Comparison of ENCODE assay signal across 8 cellular contexts in genomic region chr2:170929686-170930050, GRCh38. TPM values are rescaled to one million over a fixed set of nuclear protein-coding genes. Genes with fewer than 3 reads are reported as not detected.
DNase-seq lines count a peak whose midpoint lies in the region; ATAC-seq and TF ChIP-seq lines count a peak whose summit lies in the region.

No MANE protein-coding gene starts in this region.

- H3K4me1 ChIP-seq in breast epithelium: no peaks in the 10 kb centered on the region
- H3K4me1 ChIP-seq in spleen: peaks cover 23 to 55% (median 38%) of the 10 kb centered on the region in 6 donors

- TF ChIP-seq CTCF in AG09309 (IDR thresholded peaks at IDR 0.05; ENCODE audit: control insufficient read depth, insufficient read depth, low read depth, low read length, missing control alignments): no peak
- TF ChIP-seq CTCF in breast epithelium (IDR thresholded peaks at IDR 0.05): no peak
- TF ChIP-seq CTCF in spleen (IDR thresholded peaks at IDR 0.05 in 8 of 11, conservative IDR thresholded peaks at IDR 0.05 in 3 of 11): no peak

- ATAC-seq in GM18907 (IDR thresholded peaks at IDR 0.05; ENCODE audit: unreplicated experiment) (peak; percentile 20), T-cell (replicated peaks in 1 of 4) (no peak), GM18520 (IDR thresholded peaks at IDR 0.05; ENCODE audit: unreplicated experiment) (no peak)

- H3K27me3 Mint-ChIP-seq in T-cell (no peaks in the 10 kb centered on the region), immature natural killer cell (ENCODE audit: low read depth in 3 of 3) (peaks cover 2 to 13% (median 7%) of the 10 kb centered on the region in 3 donors)

- H3K27me3 ChIP-seq in breast epithelium (no peaks in the 10 kb centered on the region), spleen (replicated peaks in 1 of 7) (no peaks in the 10 kb centered on the region)

- H3K9me3 Mint-ChIP-seq in T-cell (no peaks in the 10 kb centered on the region), immature natural killer cell (no peaks in the 10 kb centered on the region)

- POLR2A ChIA-PET in T-cell (lab: Charles Lee): interaction anchor here in 1 of 2 donors (0.6 to 0.9 kb wide), 3 partner anchors 11 to 75 kb away, joined by 3 read pairs; no protein-coding TSS in a partner anchor

- H3K36me3 ChIP-seq in breast epithelium (no peaks in the 10 kb centered on the region), spleen (peaks cover 0 to 8% (median 0%) of the 10 kb centered on the region in 6 donors)

- H3K4me1 Mint-ChIP-seq in T-cell: peaks cover 49 to 54% (median 54%) of the 10 kb centered on the region in 3 donors
- H3K4me1 Mint-ChIP-seq in immature natural killer cell: peaks cover 34 to 60% of the 10 kb centered on the region in 2 donors

- CTCF ChIA-PET in T-cell (lab: Charles Lee): interaction anchor here (0.5 to 2.6 kb wide), 14 partner anchors 20 to 504 kb away, joined by 3 to 20 read pairs (median 4); partner anchors contain the start of genes DCAF17 (in 1 of the 2) and METTL8 (in 1 of the 2)

- H3K36me3 Mint-ChIP-seq in T-cell: peaks cover 3% of the 10 kb centered on the region
- no peaks in the 10 kb centered on the region for H3K36me3 Mint-ChIP-seq in immature natural killer cell

- H3K27ac Mint-ChIP-seq in T-cell: peak overlapping the region; percentile 94 to 96
- peak overlapping the region; percentile 91 to 97 (median 94) for H3K27ac Mint-ChIP-seq in immature natural killer cell

- 0 to 1% (median 1%) methylated on average over 19 to 21 of the region's 21 CpGs for WGBS in spleen, 5 donors

- TF ChIP-seq POLR2A in breast epithelium (IDR thresholded peaks at IDR 0.05): no peak
- no peak for TF ChIP-seq POLR2A in spleen (IDR thresholded peaks at IDR 0.05)

- intact Hi-C loops in breast epithelium (cut with DNase I; ENCODE audit: low total_unique reads): no loop called here
- intact Hi-C loops in spleen (cut with DNase I; ENCODE audit: low total_unique reads): no loop called here

- H3K4me3 Mint-ChIP-seq in T-cell (peak overlapping the region; percentile 94 to 99 (median 97)), immature natural killer cell (peak overlapping the region; percentile 90 to 99 (median 96))

- H3K27ac ChIP-seq in breast epithelium (peak overlapping the region; percentile 95 to 98), spleen (peak overlapping the region; percentile 83 to 98 (median 94))

- no peak for DNase-seq in AG09309 (ENCODE audit: low read depth)
- DNase-seq in HPDE6-E6E7 (ENCODE audit: extremely low spot score): peak; percentile 62
- peak in 19 of 34 experiments; percentile 3 to 26 (median 10) for DNase-seq in T-cell
- peak; percentile 43 to 67 for DNase-seq in breast epithelium (ENCODE audit: low spot score in 2 of 2)
- DNase-seq in immature natural killer cell: peak; percentile 45 to 53 (median 45)
- peak; percentile 93 for DNase-seq in spleen

- H3K4me3 ChIP-seq in AG09309 (ENCODE audit: control insufficient read depth, low read depth, low read length) (peak overlapping the region; percentile 97), breast epithelium (peak overlapping the region; percentile 80 to 92 (median 84)), spleen (peak overlapping the region; percentile 67 to 99 (median 94))

- H3K9me3 ChIP-seq in breast epithelium: no peaks in the 10 kb centered on the region
- peaks cover 0 to under 1% (median 0%) of the 10 kb centered on the region in 8 donors for H3K9me3 ChIP-seq in spleen

RNA-seq across cellular contexts. Expression of gene GORASP2, which starts 0.6 kb away (rescaled TPM):
- total RNA-seq in T-cell (10 to 100 TPM; 61.6 to 81.1 (median 71.0) TPM), breast epithelium (10 to 100 TPM; 31.4 to 56.5 (median 45.2) TPM), spleen (10 to 100 TPM; 44.7 to 57.5 (median 55.6) TPM)
- polyA plus RNA-seq in immature natural killer cell (100 to 1,000 TPM in 1 of 3 donors, 10 to 100 TPM in 2; 64.9 to 101 (median 98.1) TPM), spleen (10 to 100 TPM; 17.3 to 31.4 (median 22.2) TPM)
